In genomic region chr1:184536246-184536985, GRCh38 we compare ENCODE assay signal across 19 cellular contexts.
DNase-seq lines count a peak whose midpoint lies in the region; ATAC-seq and TF ChIP-seq lines count a peak whose summit lies in the region.
"Had no signal": no experiment of that assay in that cellular context is flagged by ENCODE, and none has a peak within 500 bp of the region (broad histone marks: within the 10 kb centered on the region; RNA-seq: fewer than 3 reads in every experiment).

No MANE protein-coding gene starts in this region.

- 84% methylated on average over 8 of the region's 8 CpGs for WGBS in right cardiac atrium

- intact Hi-C loops in right cardiac atrium (cut with DNase I), result no loop called here
- intact Hi-C loops in cardiac septum (cut with DNase I), result no loop called here
- intact Hi-C loops in lower lobe of right lung (cut with DNase I), result no loop called here
- intact Hi-C loops in gastrocnemius medialis (cut with DNase I; ENCODE audit: low total_unique reads), result loop anchor here (5.0 kb wide), 1 partner anchor 86 kb away; no protein-coding TSS in a partner anchor
- intact Hi-C loops in uterus (cut with DNase I; ENCODE audit: low total_unique reads), result no loop called here

- H3K27me3 ChIP-seq in right cardiac atrium (ENCODE audit: control insufficient read depth, insufficient read depth) (no peaks in the 10 kb centered on the region), lower lobe of right lung (ENCODE audit: low read depth) (no peaks in the 10 kb centered on the region), gastrocnemius medialis (no peaks in the 10 kb centered on the region), uterus (no peaks in the 10 kb centered on the region)
- H3K27me3 ChIP-seq: BE2C, foreskin keratinocyte had no signal

- no peak for DNase-seq in right cardiac atrium
- DNase-seq in cardiac septum (ENCODE audit: low spot score), result no peak
- DNase-seq in lower lobe of right lung, result no peak
- no peak for DNase-seq in gastrocnemius medialis
- DNase-seq in uterus, result no peak
- no peak for DNase-seq in activated CD4-positive, alpha-beta T cell treated with anti-CD3 and anti-CD28 coated beads for 4 hours
- DNase-seq in GM10266 (ENCODE audit: extremely low spot score), result no peak
- no peak for DNase-seq in activated effector memory CD4-positive, alpha-beta T cell treated with anti-CD3 and anti-CD28 coated beads, Interleukin-2, amount 50 U/mL, for 16 hours
- DNase-seq: BE2C; foreskin keratinocyte; NCI-H1105; NCI-H2029; NCI-H345; NCI-H774; nucleus accumbens; retina; stimulated activated naive CD4-positive, alpha-beta T cell treated with Interleukin-2 at 50 U/mL for 16 hours had no signal

- TF ChIP-seq CTCF in lower lobe of right lung (IDR thresholded peaks at IDR 0.05), result no peak
- no peak for TF ChIP-seq CTCF in gastrocnemius medialis (IDR thresholded peaks at IDR 0.05 in 4 of 5, conservative IDR thresholded peaks at IDR 0.05 in 1 of 5)
- TF ChIP-seq CTCF in uterus (IDR thresholded peaks at IDR 0.05), result no peak
- TF ChIP-seq CTCF in GM10266 (IDR thresholded peaks at IDR 0.05; ENCODE audit: control insufficient read depth, insufficient read depth, low read depth, missing control alignments), result no peak

- no peak for TF ChIP-seq POLR2A in gastrocnemius medialis (IDR thresholded peaks at IDR 0.05)
- TF ChIP-seq POLR2A in uterus (IDR thresholded peaks at IDR 0.05), result no peak

- in situ Hi-C loops in gastrocnemius medialis (cut with MboI; ENCODE audit: low sequenced_read_pairs in 4 of 4), result no loop called here

- H3K27ac ChIP-seq in right cardiac atrium (ENCODE audit: low read length) (peak overlapping the region; percentile 7), lower lobe of right lung (peak overlapping the region; percentile 57), gastrocnemius medialis (peak overlapping the region; percentile 72 to 96 (median 90)), uterus (peak overlapping the region; percentile 73 to 82)
- H3K27ac ChIP-seq: epithelial cell of prostate, foreskin keratinocyte had no signal

- no peaks in the 10 kb centered on the region for H3K9me3 ChIP-seq in right cardiac atrium (ENCODE audit: control insufficient read depth, low read length)
- peaks cover 10% of the 10 kb centered on the region for H3K9me3 ChIP-seq in lower lobe of right lung
- H3K9me3 ChIP-seq in gastrocnemius medialis, result no peaks in the 10 kb centered on the region
- no peaks in the 10 kb centered on the region for H3K9me3 ChIP-seq in uterus
- H3K9me3 ChIP-seq: BE2C had no signal

- ATAC-seq in right cardiac atrium (no peak), lower lobe of right lung (no peak), gastrocnemius medialis (no peak)
- ATAC-seq: foreskin keratinocyte had no signal

- no peak overlapping the region for H3K4me3 ChIP-seq in right cardiac atrium (ENCODE audit: low read length)
- H3K4me3 ChIP-seq in lower lobe of right lung, result no peak overlapping the region
- H3K4me3 ChIP-seq in gastrocnemius medialis, result no peak overlapping the region
- no peak overlapping the region for H3K4me3 ChIP-seq in uterus
- H3K4me3 ChIP-seq: lung had no signal

- H3K4me1 ChIP-seq in right cardiac atrium (ENCODE audit: control insufficient read depth, insufficient read depth, low read length), result peaks cover 14% of the 10 kb centered on the region
- H3K4me1 ChIP-seq in lower lobe of right lung, result no peaks in the 10 kb centered on the region
- peaks cover 46 to 50% of the 10 kb centered on the region in 2 donors for H3K4me1 ChIP-seq in gastrocnemius medialis
- peaks cover 0 to 10% of the 10 kb centered on the region in 2 donors for H3K4me1 ChIP-seq in uterus
- H3K4me1 ChIP-seq: BE2C had no signal

- H3K36me3 ChIP-seq in lower lobe of right lung (no peaks in the 10 kb centered on the region), gastrocnemius medialis (peaks cover 0 to 4% of the 10 kb centered on the region in 2 donors), uterus (no peaks in the 10 kb centered on the region)
- H3K36me3 ChIP-seq: BE2C had no signal

Comparison
In these comparisons a context has a peak if more than half of its experiments do, and no peak if none do; other contexts are left out.
1. H3K27ac ChIP-seq: peak in every context shown above with its lines; median percentile 90 in gastrocnemius medialis; 78 in uterus; 57 in lower lobe of right lung; 7 in right cardiac atrium.